8 cellular contexts compared by ENCODE assay signal in genomic region chr9:34380511-34381315, GRCh38. TPM values are rescaled to one million over a fixed set of nuclear protein-coding genes. Genes with fewer than 3 reads are reported as not detected.
DNase-seq lines count a peak whose midpoint lies in the region; ATAC-seq, FAIRE-seq and TF ChIP-seq lines count a peak whose summit lies in the region.

No MANE protein-coding gene starts in this region.

- in situ Hi-C loops in KBM-7 (cut with MboI; ENCODE audit: low pct_unique_long_range_greater_than_20kb, low sequenced_read_pairs) = no loop called here

- peak overlapping the region; percentile 79 for H2AFZ ChIP-seq in keratinocyte (ENCODE audit: control insufficient read depth, low read length)

- no peaks in the 10 kb centered on the region for H3K9me1 ChIP-seq in keratinocyte (ENCODE audit: control insufficient read depth, extremely low read depth, insufficient read depth, low read length)

- no peaks in the 10 kb centered on the region for H3K9me3 Mint-ChIP-seq in CD4-positive, alpha-beta T cell
- H3K9me3 Mint-ChIP-seq in central memory CD8-positive, alpha-beta T cell = no peaks in the 10 kb centered on the region

- peaks cover 41% of the 10 kb centered on the region for H3K4me1 Mint-ChIP-seq in CD4-positive, alpha-beta T cell (ENCODE audit: low read depth)
- peaks cover 41% of the 10 kb centered on the region for H3K4me1 Mint-ChIP-seq in central memory CD8-positive, alpha-beta T cell

- no peaks in the 10 kb centered on the region for H3K79me2 ChIP-seq in keratinocyte (ENCODE audit: control insufficient read depth, insufficient read depth, low read length)

- ATAC-seq in CD4-positive, alpha-beta T cell (ENCODE audit: poor library complexity) = peak; percentile 43
- ATAC-seq in GM21825 (IDR thresholded peaks at IDR 0.05; ENCODE audit: unreplicated experiment) = peak; percentile 45
- ATAC-seq in central memory CD8-positive, alpha-beta T cell (replicated peaks; ENCODE audit: extremely low read depth, poor library complexity, severe bottlenecking) = peak; percentile 27

- no peak for TF ChIP-seq CTCF in CD4-positive, alpha-beta T cell (IDR thresholded peaks at IDR 0.05)
- no peak for TF ChIP-seq CTCF in keratinocyte (optimal IDR thresholded peaks at IDR 0.05 in 1 of 3, IDR thresholded peaks at IDR 0.05 in 1 of 3, conservative IDR thresholded peaks at IDR 0.05 in 1 of 3; ENCODE audit: extremely low read depth in 1 of 3, insufficient read depth in 2 of 3, low read length in 3 of 3)

- CTCF ChIA-PET in CD4-positive, alpha-beta T cell (lab: Charles Lee) = interaction anchor here (1.7 to 2.0 kb wide), 2 partner anchors 50 to 76 kb away, joined by 3 to 22 read pairs; partner anchors contain the start of gene NUDT2

- H3K36me3 Mint-ChIP-seq in CD4-positive, alpha-beta T cell (ENCODE audit: low read depth) = no peaks in the 10 kb centered on the region
- H3K36me3 Mint-ChIP-seq in central memory CD8-positive, alpha-beta T cell (ENCODE audit: insufficient read depth) = peaks cover 7% of the 10 kb centered on the region

- no peaks in the 10 kb centered on the region for H3K36me3 ChIP-seq in keratinocyte (ENCODE audit: control insufficient read depth in 2 of 2, extremely low read depth in 1 of 2, insufficient read depth in 2 of 2, low read length in 2 of 2)

- no peaks in the 10 kb centered on the region for H3K9me3 ChIP-seq in CD4-positive, alpha-beta T cell (ENCODE audit: control insufficient read depth, low read length)
- H3K9me3 ChIP-seq in keratinocyte (ENCODE audit: control insufficient read depth, low read depth, low read length) = no peaks in the 10 kb centered on the region

- peak overlapping the region; percentile 85 for H3K4me2 ChIP-seq in keratinocyte (ENCODE audit: control insufficient read depth, extremely low read depth, insufficient read depth, low read depth, low read length)

- peak overlapping the region; percentile 35 to 58 (median 45) for H3K4me3 ChIP-seq in keratinocyte (ENCODE audit: control insufficient read depth in 2 of 3, extremely low read depth in 1 of 3, insufficient read depth in 2 of 3, low read depth in 1 of 3, low read length in 3 of 3)

- no peaks in the 10 kb centered on the region for H4K20me1 ChIP-seq in keratinocyte (ENCODE audit: control insufficient read depth, extremely low read depth, insufficient read depth, low read length)

- dilution Hi-C loops in keratinocyte (cut with MboI; ENCODE audit: extremely low pct_ligation_motif_present, low sequenced_read_pairs) = no loop called here

- POLR2A ChIA-PET in CD4-positive, alpha-beta T cell (lab: Charles Lee) = interaction anchor here (0.8 to 2.6 kb wide), 8 partner anchors 48 to 266 kb away, joined by 3 to 11 read pairs (median 3); partner anchors contain the start of genes DNAI1, FAM219A, GALT and SIGMAR1

- H3K4me3 Mint-ChIP-seq in CD4-positive, alpha-beta T cell = peak overlapping the region; percentile 78
- H3K4me3 Mint-ChIP-seq in central memory CD8-positive, alpha-beta T cell = peak overlapping the region; percentile 64

- H3K27ac Mint-ChIP-seq in CD4-positive, alpha-beta T cell = peak overlapping the region; percentile 73
- peak overlapping the region; percentile 54 for H3K27ac Mint-ChIP-seq in central memory CD8-positive, alpha-beta T cell (ENCODE audit: low read depth)

- H3K4me1 ChIP-seq in keratinocyte (ENCODE audit: control insufficient read depth, extremely low read depth, insufficient read depth, low read length) = peaks cover 24% of the 10 kb centered on the region

- no peak for FAIRE-seq in keratinocyte (lab: Jason Lieb, UNC)

- intact Hi-C loops in CD4-positive, alpha-beta T cell (cut with DNase I, micrococcal nuclease) = loop anchor here in 1 of 2 experiments (5.0 to 10.0 kb wide), 2 partner anchors 604 to 1442 kb away; partner anchors contain the start of gene DNAJB5

- H3K9ac ChIP-seq in keratinocyte (ENCODE audit: control insufficient read depth, extremely low read depth, insufficient read depth, low read length) = peak overlapping the region; percentile 30

- H3K27me3 ChIP-seq in CD4-positive, alpha-beta T cell (ENCODE audit: control insufficient read depth, insufficient read depth, low read length) = no peaks in the 10 kb centered on the region
- H3K27me3 ChIP-seq in keratinocyte (ENCODE audit: control insufficient read depth, extremely low read depth, insufficient read depth, low read length) = peaks cover 18% of the 10 kb centered on the region

- DNase-seq in CD4-positive, alpha-beta T cell = peak; percentile 68 to 81 (median 73)
- DNase-seq in NCI-H2196 (lab: John Stamatoyannopoulos, UW; ENCODE audit: unreplicated experiment) (peak; percentile 47), keratinocyte (ENCODE audit: low read depth, low spot score) (no peak), KBM-7 (no peak)
- peak; percentile 65 for DNase-seq in activated CD4-positive, alpha-beta T cell treated with anti-CD3 and anti-CD28 coated beads for 1 hour
- DNase-seq in central memory CD8-positive, alpha-beta T cell (ENCODE audit: low spot score in 2 of 2) = peak; percentile 55 to 59
- DNase-seq in stimulated activated CD4-positive, alpha-beta T cell treated with anti-CD3 and anti-CD28 coated beads, Interleukin-12 subunit alpha, Interleukin-12 subunit beta, amount 100 ng/mL, for 24 hours (ENCODE audit: low read depth in 2 of 2) = peak; percentile 64 to 73

- H3K27ac ChIP-seq in CD4-positive, alpha-beta T cell (ENCODE audit: low read depth, low read length) = no peak overlapping the region
- no peak overlapping the region for H3K27ac ChIP-seq in keratinocyte (ENCODE audit: control insufficient read depth, insufficient read depth, low read length)

- H3K27me3 Mint-ChIP-seq in CD4-positive, alpha-beta T cell = no peaks in the 10 kb centered on the region
- H3K27me3 Mint-ChIP-seq in central memory CD8-positive, alpha-beta T cell = no peaks in the 10 kb centered on the region

RNA-seq across cellular contexts. Expression of gene MYORG, which starts 4.0 kb away (rescaled TPM):
- total RNA-seq in CD4-positive, alpha-beta T cell = under 1 TPM; 0.42 to 0.58 TPM
- 3.1 to 4.6 TPM (median 3.7 TPM) in 3 replicates for polyA plus RNA-seq in keratinocyte
- polyA plus RNA-seq in keratinocyte (2011; ENCODE audit: low read depth) = 1.3 TPM
- 2.7 and 3.1 TPM in 2 replicates for polyA plus RNA-seq in keratinocyte (2011; cell fraction: cytosol; rRNA removed)
- polyA plus RNA-seq in keratinocyte (2011; cell fraction: nucleus; rRNA removed) = 15.8 and 16.1 TPM in 2 replicates
- 2.7 and 10.1 TPM in 2 replicates for polyA plus RNA-seq in keratinocyte (2012; ENCODE audit: low replicate concordance)
- polyA minus RNA-seq in keratinocyte = 5.4 to 10.7 TPM (median 5.5 TPM) in 3 replicates
- 6.9 TPM for polyA minus RNA-seq in keratinocyte (2011; cell fraction: cytosol; rRNA and poly(A)+ RNA removed)
- polyA minus RNA-seq in keratinocyte (2011; cell fraction: nucleus; rRNA and poly(A)+ RNA removed) = 19.2 and 26.1 TPM in 2 replicates

RNA-seq across cellular contexts. Expression of gene NUDT2, which starts 51.3 kb away (rescaled TPM):
- total RNA-seq in CD4-positive, alpha-beta T cell = 1 to 10 TPM; 4.5 to 7.2 TPM
- polyA plus RNA-seq in keratinocyte = 33.4 to 35.3 TPM (median 33.6 TPM) in 3 replicates
- polyA plus RNA-seq in keratinocyte (2011; ENCODE audit: low read depth) = 11.3 TPM
- 29.9 and 30.4 TPM in 2 replicates for polyA plus RNA-seq in keratinocyte (2011; cell fraction: cytosol; rRNA removed)
- 18.6 and 19.8 TPM in 2 replicates for polyA plus RNA-seq in keratinocyte (2011; cell fraction: nucleus; rRNA removed)
- polyA plus RNA-seq in keratinocyte (2012; ENCODE audit: low replicate concordance) = 24.9 and 27.4 TPM in 2 replicates
- polyA minus RNA-seq in keratinocyte = 4.9 to 19.1 TPM (median 8.4 TPM) in 3 replicates
- polyA minus RNA-seq in keratinocyte (2011; cell fraction: cytosol; rRNA and poly(A)+ RNA removed) = 10.2 TPM
- polyA minus RNA-seq in keratinocyte (2011; cell fraction: nucleus; rRNA and poly(A)+ RNA removed) = 3.6 and 6.1 TPM in 2 replicates

RNA-seq across cellular contexts. Expression of gene KIF24, which starts 51.6 kb away (rescaled TPM):
- total RNA-seq in CD4-positive, alpha-beta T cell = under 1 TPM; 0.05 to 0.14 TPM
- 1.1 to 1.8 TPM (median 1.5 TPM) in 3 replicates for polyA plus RNA-seq in keratinocyte
- polyA plus RNA-seq in keratinocyte (2011; ENCODE audit: low read depth) = 0.06 TPM
- polyA plus RNA-seq in keratinocyte (2011; cell fraction: cytosol; rRNA removed) = 0.64 and 0.72 TPM in 2 replicates
- 1.6 and 1.7 TPM in 2 replicates for polyA plus RNA-seq in keratinocyte (2011; cell fraction: nucleus; rRNA removed)
- 0.31 and 1.2 TPM in 2 replicates for polyA plus RNA-seq in keratinocyte (2012; ENCODE audit: low replicate concordance)
- 2.3 to 5.1 TPM (median 3.4 TPM) in 3 replicates for polyA minus RNA-seq in keratinocyte
- polyA minus RNA-seq in keratinocyte (2011; cell fraction: cytosol; rRNA and poly(A)+ RNA removed) = 1.7 TPM
- 1.7 and 3.0 TPM in 2 replicates for polyA minus RNA-seq in keratinocyte (2011; cell fraction: nucleus; rRNA and poly(A)+ RNA removed)

Comparison
In these comparisons a context has a peak if more than half of its experiments do, and no peak if none do; other contexts are left out.
1. DNase-seq: peak in CD4-positive, alpha-beta T cell (10 of 10), NCI-H2196 (single experiment), activated CD4-positive, alpha-beta T cell treated with anti-CD3 and anti-CD28 coated beads for 1 hour (single experiment), central memory CD8-positive, alpha-beta T cell (2 of 2) and stimulated activated CD4-positive, alpha-beta T cell treated with anti-CD3 and anti-CD28 coated beads, Interleukin-12 subunit alpha, Interleukin-12 subunit beta, amount 100 ng/mL, for 24 hours (2 of 2); none in keratinocyte (single experiment) and KBM-7 (single experiment).
2. Peak in every context shown above with its lines, with median percentiles within 50 percentile points of each other: ATAC-seq.